In genomic region chr5:21594566-21594965, GRCh38 we compare ENCODE assay signal across 24 cellular contexts.
"Had no signal": no experiment of that assay in that cellular context is flagged by ENCODE, and none has a peak within 500 bp of the region (broad histone marks: within the 10 kb centered on the region; RNA-seq: fewer than 3 reads in every experiment).

No MANE protein-coding gene starts in this region.

- H3K36me3 Mint-ChIP-seq: natural killer cell treated with Interleukin-12 subunit alpha and Interleukin-12 subunit beta and Interleukin-15 and Interleukin-18, amount 100 ng/mL, for 72 hours; type B pancreatic cell had no signal

- ATAC-seq: mucosa of descending colon; naive thymus-derived CD4-positive, alpha-beta T cell; natural killer cell treated with Interleukin-12 subunit alpha and Interleukin-12 subunit beta and Interleukin-15 and Interleukin-18, amount 100 ng/mL, for 72 hours; sciatic nerve had no signal

- H3K27ac ChIP-seq: left ventricle myocardium inferior, ovary, right atrium auricular region, skin epidermis, suprapubic skin, thoracic aorta, tibial artery, uterus had no signal

- DNase-seq: hypothalamus; immature natural killer cell; left ventricle myocardium inferior; midbrain; mucosa of descending colon; naive thymus-derived CD4-positive, alpha-beta T cell; ovary; stimulated activated CD4-positive, alpha-beta T cell treated with anti-CD3 and anti-CD28 coated beads, Interleukin-12 subunit alpha, Interleukin-12 subunit beta, amount 100 ng/mL, for 4 hours; stimulated activated CD4-positive, alpha-beta T cell treated with anti-CD3 and anti-CD28 coated beads, Interleukin-15, amount 100 ng/mL, for 24 hours; stimulated activated CD4-positive, alpha-beta T cell treated with anti-CD3 and anti-CD28 coated beads, Interleukin-2, amount 100 ng/mL, for 24 hours; stimulated activated CD4-positive, alpha-beta T cell treated with anti-CD3 and anti-CD28 coated beads, Interleukin-4, amount 100 ng/mL, for 1 hour; stimulated activated naive CD4-positive, alpha-beta T cell; tibial artery; uterus had no signal

- H3K27me3 ChIP-seq: right atrium auricular region, suprapubic skin, tibial artery, uterus had no signal

- H3K36me3 ChIP-seq: left ventricle myocardium inferior, ovary, right atrium auricular region, suprapubic skin, thoracic aorta, tibial artery, uterus had no signal

- H3K4me3 ChIP-seq: left ventricle myocardium inferior, lung, mucosa of descending colon, ovary, right atrium auricular region, skin epidermis, suprapubic skin, thoracic aorta, tibial artery, uterus had no signal

- H3K4me1 ChIP-seq: left ventricle myocardium inferior, right atrium auricular region, suprapubic skin, tibial artery, uterus had no signal

- H3K27me3 Mint-ChIP-seq: naive thymus-derived CD4-positive, alpha-beta T cell; natural killer cell treated with Interleukin-12 subunit alpha and Interleukin-12 subunit beta and Interleukin-15 and Interleukin-18, amount 100 ng/mL, for 72 hours; progenitor cell of endocrine pancreas; stimulated activated naive CD8-positive, alpha-beta T cell treated with anti-CD3 and anti-CD28 coated beads, Interleukin-15, Interleukin-2, amounts not matched to agents 100 ng/mL and 50 ng/mL, for 24 hours; type B pancreatic cell had no signal

- H3K4me1 Mint-ChIP-seq: immature natural killer cell; naive thymus-derived CD4-positive, alpha-beta T cell had no signal

- H3K4me3 Mint-ChIP-seq: immature natural killer cell; naive thymus-derived CD4-positive, alpha-beta T cell; natural killer cell treated with Interleukin-12 subunit alpha and Interleukin-12 subunit beta and Interleukin-15 and Interleukin-18, amount 100 ng/mL, for 72 hours; stimulated activated naive CD8-positive, alpha-beta T cell treated with anti-CD3 and anti-CD28 coated beads, Interleukin-15, Interleukin-2, amounts not matched to agents 100 ng/mL and 50 ng/mL, for 24 hours; type B pancreatic cell had no signal

- H3K27ac Mint-ChIP-seq: immature natural killer cell; naive thymus-derived CD4-positive, alpha-beta T cell; natural killer cell treated with Interleukin-12 subunit alpha and Interleukin-12 subunit beta and Interleukin-15 and Interleukin-18, amount 100 ng/mL, for 72 hours; progenitor cell of endocrine pancreas; stimulated activated naive CD8-positive, alpha-beta T cell treated with anti-CD3 and anti-CD28 coated beads, Interleukin-15, Interleukin-2, amounts not matched to agents 100 ng/mL and 50 ng/mL, for 24 hours; type B pancreatic cell had no signal

- H3K9me3 Mint-ChIP-seq: type B pancreatic cell had no signal
